ENCODE assay signal across 1 cellular context in genomic region chr15:50765202-50765967, GRCh38.
A peak's percentile ranks its signal among the peaks of the same experiment; 100 is the strongest.
TF ChIP-seq lines count a peak whose summit lies in the region.

SPPL2A (minus strand) TSS chr15:50765706; CDS start chr15:50765533, 173 bp downstream.

TF ChIP-seq in HEK293, 187 proteins besides CTCF, POLR2A, EP300 and RAD21 (continued from another document):
- TF ChIP-seq ZNF580 (tag by site-specific recombination; IDR thresholded peaks at IDR 0.05) = peak; percentile 52; the same call in 1 of the 2 replicates
- TF ChIP-seq ZSCAN16 (tag by site-specific recombination; IDR thresholded peaks at IDR 0.05) = no peak
- peak; percentile 61; the same call in 1 of the 2 replicates for TF ChIP-seq ZNF561 (tag by site-specific recombination; IDR thresholded peaks at IDR 0.05; ENCODE audit: borderline replicate concordance)
- 0 out of 2 replicates have a peak, but pooled peaks have one; percentile 8 for TF ChIP-seq ZIC2 (tag by site-specific recombination; IDR thresholded peaks at IDR 0.05)
- TF ChIP-seq ZFP69B (tag by site-specific recombination; IDR thresholded peaks at IDR 0.05) = peak; percentile 28; the same call in 1 of the 2 replicates
- peak; percentile 79 for TF ChIP-seq ZNF341 (tag by site-specific recombination; IDR thresholded peaks at IDR 0.05; ENCODE audit: low read depth)
- TF ChIP-seq ZNF335 (tag by site-specific recombination; conservative IDR thresholded peaks at IDR 0.05) = peak; percentile 49
- peak; percentile 91 for TF ChIP-seq SP2 (tag by site-specific recombination; IDR thresholded peaks at IDR 0.05)
